In the genomic region with DNA sequence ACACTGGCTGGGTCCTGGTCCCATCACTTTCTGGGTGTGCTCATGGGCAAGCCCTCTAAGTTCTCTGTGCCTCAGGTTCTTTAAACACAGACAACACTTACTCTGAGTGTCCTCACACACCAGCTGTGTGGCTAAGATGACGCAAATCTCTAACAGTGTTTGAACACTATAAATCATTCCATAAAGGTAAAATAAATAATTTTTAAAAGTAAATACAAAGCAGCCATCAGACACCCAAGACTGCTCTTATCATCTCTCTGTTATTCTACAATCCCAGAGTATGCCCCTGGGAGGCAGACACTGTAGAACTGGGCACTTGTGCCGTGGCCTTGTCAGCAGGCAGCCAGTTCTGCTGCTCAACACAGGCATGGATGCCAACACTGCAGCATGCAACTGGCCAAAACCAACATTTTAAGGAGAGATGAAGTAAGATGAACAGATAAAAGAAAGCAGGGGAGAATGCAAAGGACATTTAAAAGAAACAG, we compare ENCODE assay signal across 1 cellular context.
TF ChIP-seq lines count a peak whose summit lies in the region.

No MANE protein-coding gene starts in this region.

TF ChIP-seq in H1, 55 proteins besides CTCF, POLR2A, EP300 and RAD21:
- TF ChIP-seq RNF2 (IDR thresholded peaks at IDR 0.05; ENCODE audit: borderline replicate concordance, low read depth, low read length, missing control alignments, poor library complexity, severe bottlenecking): no peak
- TF ChIP-seq GTF2F1 (IDR thresholded peaks at IDR 0.05; ENCODE audit: borderline replicate concordance, low read depth, low read length): no peak
- no peak for TF ChIP-seq TBP (IDR thresholded peaks at IDR 0.05; ENCODE audit: low read depth, low read length)
- TF ChIP-seq CBX5 (IDR thresholded peaks at IDR 0.05; ENCODE audit: low read depth, low read length): no peak
- TF ChIP-seq RFX5 (IDR thresholded peaks at IDR 0.05; ENCODE audit: borderline replicate concordance, low read depth, low read length): no peak
TF ChIP-seq in H1: peak in this region for 0.
